Comparison of ENCODE assay signal across 8 cellular contexts in the genomic region with DNA sequence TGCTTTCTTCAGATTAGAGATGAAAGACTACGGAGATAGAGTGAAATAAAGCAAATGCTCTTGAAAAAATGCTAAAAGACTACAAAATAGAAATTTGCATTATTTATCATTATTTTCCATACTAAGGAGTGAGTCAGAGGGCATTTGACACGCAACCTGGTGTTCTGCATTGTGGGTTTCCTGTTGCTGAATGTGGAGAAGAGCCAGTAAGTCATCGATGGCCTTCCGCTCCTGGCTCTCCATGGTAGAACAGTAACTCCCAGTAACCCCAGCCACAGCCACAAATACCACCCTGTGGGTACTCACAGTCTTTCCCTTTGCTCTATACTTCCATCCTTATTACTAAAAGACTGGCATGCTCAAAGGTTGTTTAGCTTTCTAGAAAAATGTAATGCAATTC.
DNase-seq lines count a peak whose midpoint lies in the region; ATAC-seq, FAIRE-seq and TF ChIP-seq lines count a peak whose summit lies in the region.

No MANE protein-coding gene starts in this region.

- DNase-seq in RCC 7860 (ENCODE audit: low spot score), result peak; percentile 26
- peak; percentile 57 for DNase-seq in dermis blood vessel endothelial cell
- peak; percentile 74 for DNase-seq in stimulated activated naive CD8-positive, alpha-beta T cell treated with anti-CD3 and anti-CD28 coated beads, Interleukin-15, Interleukin-2, amounts not matched to agents 100 U/mL and 50 U/mL, for 24 hours
- no peak for DNase-seq in NCI-H2029 (lab: John Stamatoyannopoulos, UW)
- no peak for DNase-seq in mesenteric fat pad (ENCODE audit: low spot score)

- peak; percentile 40 for FAIRE-seq in RCC 7860 (lab: Jason Lieb, UNC)

- no peaks in the 10 kb centered on the region for H3K4me1 ChIP-seq in gastroesophageal sphincter

- H3K27me3 ChIP-seq in gastroesophageal sphincter, result no peaks in the 10 kb centered on the region

- no peak overlapping the region for H3K27ac ChIP-seq in gastroesophageal sphincter

- no peak overlapping the region for H3K4me3 ChIP-seq in gastroesophageal sphincter

- TF ChIP-seq POLR2A in gastroesophageal sphincter (IDR thresholded peaks at IDR 0.05), result no peak

- no peaks in the 10 kb centered on the region for H3K9me3 ChIP-seq in gastroesophageal sphincter

- TF ChIP-seq EP300 in gastroesophageal sphincter (IDR thresholded peaks at IDR 0.05), result no peak

- WGBS in gastroesophageal sphincter (ENCODE audit: low coverage in 1 of 2), 2 donors, result 63 to 94% methylated on average over 4 of the region's 4 CpGs

- peak; percentile 94 for ATAC-seq in GM18861 (IDR thresholded peaks at IDR 0.05; ENCODE audit: unreplicated experiment)
- ATAC-seq in HG02852 (IDR thresholded peaks at IDR 0.05; ENCODE audit: unreplicated experiment), result peak; percentile 81
- ATAC-seq in stimulated activated naive CD8-positive, alpha-beta T cell treated with anti-CD3 and anti-CD28 coated beads, Interleukin-15, Interleukin-2, amounts not matched to agents 100 U/mL and 50 U/mL, for 24 hours, result peak; percentile 98
- no peak for ATAC-seq in gastroesophageal sphincter

- H3K36me3 ChIP-seq in gastroesophageal sphincter, result no peaks in the 10 kb centered on the region

- no peak for TF ChIP-seq CTCF in gastroesophageal sphincter (IDR thresholded peaks at IDR 0.05)

Comparison
In these comparisons a context has a peak if more than half of its experiments do, and no peak if none do; other contexts are left out.
1. DNase-seq: peak in RCC 7860 (single experiment), dermis blood vessel endothelial cell (single experiment) and stimulated activated naive CD8-positive, alpha-beta T cell treated with anti-CD3 and anti-CD28 coated beads, Interleukin-15, Interleukin-2, amounts not matched to agents 100 U/mL and 50 U/mL, for 24 hours (single experiment); none in NCI-H2029 (single experiment) and mesenteric fat pad (single experiment).